Comparison of ENCODE assay signal across 15 cellular contexts in the genomic region with DNA sequence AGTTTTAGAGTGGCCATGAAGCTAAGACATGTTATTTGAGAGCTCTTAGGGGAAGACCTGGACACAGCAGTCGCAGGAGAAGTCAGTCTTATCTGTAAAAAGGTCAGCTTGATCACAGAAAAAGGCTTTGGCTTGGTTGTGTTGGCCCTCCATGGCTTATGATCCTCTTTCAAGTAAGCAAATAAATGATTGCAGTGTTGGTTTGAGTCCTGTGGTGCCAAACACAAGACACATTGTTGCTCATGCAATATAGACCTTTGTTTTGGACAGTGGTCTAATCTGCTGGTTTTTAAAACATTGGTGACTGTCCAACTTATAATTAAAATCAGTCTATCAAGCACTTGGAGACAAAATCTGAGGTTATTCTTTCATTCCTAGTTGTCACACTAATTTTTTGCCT.
"Had no signal": no experiment of that assay in that cellular context is flagged by ENCODE, and none has a peak within 500 bp of the region (broad histone marks: within the 10 kb centered on the region; RNA-seq: fewer than 3 reads in every experiment).

No MANE protein-coding gene starts in this region.

- H3K36me3 ChIP-seq: thoracic aorta had no signal

- H3K4me1 ChIP-seq: esophagus squamous epithelium, psoas muscle had no signal

- H3K27me3 ChIP-seq: esophagus squamous epithelium had no signal

- H3K27me3 Mint-ChIP-seq: activated T-cell treated with anti-CD3 and anti-CD28 coated beads, Interleukin-2, amount 50 U/mL, for 24 hours; stimulated activated naive CD8-positive, alpha-beta T cell treated with anti-CD3 and anti-CD28 coated beads, Interleukin-15, amount 100 ng/mL, for 72 hours had no signal

- H3K9me3 Mint-ChIP-seq: natural killer cell had no signal

- H3K4me3 Mint-ChIP-seq: activated T-cell treated with anti-CD3 and anti-CD28 coated beads, Interleukin-2, amount 50 U/mL, for 24 hours; natural killer cell; stimulated activated naive CD8-positive, alpha-beta T cell treated with anti-CD3 and anti-CD28 coated beads, Interleukin-15, amount 100 ng/mL, for 72 hours had no signal

- H3K27ac ChIP-seq: esophagus squamous epithelium, psoas muscle, thoracic aorta, VCaP had no signal

- ATAC-seq: left colon; mucosa of descending colon; natural killer cell; psoas muscle; stimulated activated naive CD8-positive, alpha-beta T cell treated with anti-CD3 and anti-CD28 coated beads, Interleukin-15, amount 100 ng/mL, for 72 hours had no signal

- H3K27ac Mint-ChIP-seq: stimulated activated naive CD8-positive, alpha-beta T cell treated with anti-CD3 and anti-CD28 coated beads, Interleukin-15, amount 100 ng/mL, for 72 hours had no signal

- H3K9me3 ChIP-seq: esophagus squamous epithelium, mucosa of descending colon, psoas muscle, thoracic aorta had no signal

- DNase-seq: activated effector memory CD4-positive, alpha-beta T cell treated with anti-CD3 and anti-CD28 coated beads, Interleukin-2, amount 50 U/mL, for 16 hours; activated T-cell treated with anti-CD3 and anti-CD28 coated beads, Interleukin-2, amount 50 U/mL, for 24 hours; aorta; esophagus squamous epithelium; foreskin fibroblast; left colon; mucosa of descending colon; natural killer cell; nucleus accumbens; psoas muscle; stimulated activated CD4-positive, alpha-beta T cell treated with anti-CD3 and anti-CD28 coated beads, Interleukin-4, amount 100 ng/mL, for 1 hour; stimulated activated CD8-positive, alpha-beta memory T cell treated with anti-CD3 and anti-CD28 coated beads, Interleukin-4, amount 100 ng/mL, for 48 hours; stimulated activated naive CD8-positive, alpha-beta T cell treated with anti-CD3 and anti-CD28 coated beads, Interleukin-15, amount 100 ng/mL, for 72 hours had no signal

- H3K4me3 ChIP-seq: esophagus squamous epithelium, mucosa of descending colon, psoas muscle, thoracic aorta had no signal

- H3K36me3 Mint-ChIP-seq: natural killer cell had no signal
